In genomic region chrX:68694429-68695205, GRCh38 we compare ENCODE assay signal across 8 cellular contexts. TPM values are rescaled to one million over a fixed set of nuclear protein-coding genes. Genes with fewer than 3 reads are reported as not detected.
DNase-seq lines count a peak whose midpoint lies in the region; ATAC-seq and TF ChIP-seq lines count a peak whose summit lies in the region.

No MANE protein-coding gene starts in this region.

- H3K4me3 ChIP-seq in H7 (ENCODE audit: insufficient read depth, low read depth, low read length) (peak overlapping the region; percentile 57), WI38 (ENCODE audit: low read depth, low read length) (peak overlapping the region; percentile 65), iPS-18c (ENCODE audit: insufficient read depth, low read depth, low read length) (peak overlapping the region; percentile 51; the same call in 1 of the 2 replicates)

- H3K27me3 ChIP-seq in H7 (ENCODE audit: control insufficient read depth, insufficient read depth, low read length) = no peaks in the 10 kb centered on the region

- DNase-seq in H7 = no peak
- peak; percentile 24 for DNase-seq in stimulated activated CD8-positive, alpha-beta memory T cell treated with anti-CD3 and anti-CD28 coated beads, Interleukin-4, amount 100 ng/mL, for 48 hours
- no peak for DNase-seq in stimulated activated CD4-positive, alpha-beta T cell treated with anti-CD3 and anti-CD28 coated beads, Interleukin-1b, Interleukin-23, amount 100 ng/mL, for 48 hours
- DNase-seq in GM19240 (ENCODE audit: insufficient read length, low spot score) = no peak

- no peaks in the 10 kb centered on the region for H3K36me3 ChIP-seq in H7 (replicated peaks; ENCODE audit: control insufficient read depth, insufficient read depth, low read length)

- TF ChIP-seq CTCF in WI38 (IDR thresholded peaks at IDR 0.05; ENCODE audit: low read depth, low read length) = no peak

- ATAC-seq in GM21515 (IDR thresholded peaks at IDR 0.05; ENCODE audit: unreplicated experiment) (no peak), GM21619 (IDR thresholded peaks at IDR 0.05; ENCODE audit: unreplicated experiment) (no peak)

- peaks cover 4% of the 10 kb centered on the region for H3K9me3 ChIP-seq in iPS-18c (ENCODE audit: control insufficient read depth, insufficient read depth, low read length)

RNA-seq across cellular contexts. Expression of gene STARD8, which starts 47.2 kb away (rescaled TPM):
- 9.5 and 16.1 TPM in 2 replicates for total RNA-seq in H7 (2014; rRNA removed; shearing (Covaris generic))
